In genomic region chr9:37464006-37464405, GRCh38 we compare ENCODE assay signal across 8 cellular contexts. TPM values are rescaled to one million over a fixed set of nuclear protein-coding genes. Genes with fewer than 3 reads are reported as not detected.
A peak's percentile ranks its signal among the peaks of the same experiment; 100 is the strongest.
DNase-seq lines count a peak whose midpoint lies in the region; ATAC-seq and TF ChIP-seq lines count a peak whose summit lies in the region.

No MANE protein-coding gene starts in this region.

- peak overlapping the region; percentile 87 for H3K4me3 ChIP-seq in HAP-1
- peak overlapping the region; percentile 70 to 92 for H3K4me3 ChIP-seq in gastroesophageal sphincter
- H3K4me3 ChIP-seq in skin epidermis = peak overlapping the region; percentile 76 to 98 (median 93)

- CTCF ChIA-PET in WTC11 (lab: Charles Lee) = interaction anchor here (0.6 kb wide), 1 partner anchor 18 kb away, joined by 3 read pairs; no protein-coding TSS in a partner anchor

- in situ Hi-C loops in HAP-1 (cut with MboI; ENCODE audit: low sequenced_read_pairs) = no loop called here

- no peak for TF ChIP-seq EP300 in gastroesophageal sphincter (IDR thresholded peaks at IDR 0.05)

- 19 to 33% methylated on average over 2 to 3 of the region's 3 CpGs for WGBS in gastroesophageal sphincter (ENCODE audit: low coverage in 1 of 2), 2 donors

- no peaks in the 10 kb centered on the region for H3K9me3 Mint-ChIP-seq in WTC11

- ATAC-seq in WTC11 (no peak), gastroesophageal sphincter (no peak)

- no peaks in the 10 kb centered on the region; the same call in 1 of the 2 replicates for H3K9me3 ChIP-seq in HAP-1
- H3K9me3 ChIP-seq in gastroesophageal sphincter = no peaks in the 10 kb centered on the region

- peak overlapping the region; percentile 99 for H3K27ac Mint-ChIP-seq in WTC11

- TF ChIP-seq POLR2A in gastroesophageal sphincter (IDR thresholded peaks at IDR 0.05) = no peak

- POLR2A ChIA-PET in WTC11 (lab: Charles Lee) = no interaction called here

- peaks cover 31% of the 10 kb centered on the region for H3K4me1 Mint-ChIP-seq in WTC11

- peak overlapping the region; percentile 93 to 100 (median 99) for H3K27ac ChIP-seq in gastroesophageal sphincter
- H3K27ac ChIP-seq in skin epidermis = peak overlapping the region in 19 of 21 experiments; percentile 83 to 98 (median 94)

- H3K36me3 Mint-ChIP-seq in WTC11 = peaks cover 12% of the 10 kb centered on the region

- H3K27me3 Mint-ChIP-seq in WTC11 (ENCODE audit: low read depth) = no peaks in the 10 kb centered on the region

- H3K4me3 Mint-ChIP-seq in WTC11 = peak overlapping the region; percentile 98

- DNase-seq in HAP-1 (ENCODE audit: low spot score in 2 of 2) = no peak
- no peak for DNase-seq in WTC11 (ENCODE audit: low spot score)
- DNase-seq in HPDE6-E6E7 (ENCODE audit: extremely low spot score) = no peak
- no peak for DNase-seq in effector CD4-positive, alpha-beta T cell
- no peak for DNase-seq in central memory CD4-positive, alpha-beta T cell
- DNase-seq in ureter (ENCODE audit: low spot score) = no peak

- TF ChIP-seq CTCF in WTC11 (IDR thresholded peaks at IDR 0.05) = no peak
- no peak for TF ChIP-seq CTCF in gastroesophageal sphincter (IDR thresholded peaks at IDR 0.05)

- peaks cover 22% of the 10 kb centered on the region for H3K4me1 ChIP-seq in HAP-1
- H3K4me1 ChIP-seq in gastroesophageal sphincter = peaks cover 0 to 60% (median 21%) of the 10 kb centered on the region in 3 donors

- H3K36me3 ChIP-seq in HAP-1 (replicated peaks) (no peaks in the 10 kb centered on the region), gastroesophageal sphincter (no peaks in the 10 kb centered on the region)

- H3K27me3 ChIP-seq in HAP-1 (ENCODE audit: low read depth) = no peaks in the 10 kb centered on the region
- H3K27me3 ChIP-seq in gastroesophageal sphincter = no peaks in the 10 kb centered on the region

TF ChIP-seq in WTC11, 78 proteins besides CTCF, POLR2A, EP300 and RAD21 (continues in another document):
- TF ChIP-seq FOXP4 (CRISPR knock-in tag; IDR thresholded peaks at IDR 0.05) (no peak), ZBTB43 (CRISPR knock-in tag; IDR thresholded peaks at IDR 0.05) (no peak), AR (CRISPR knock-in tag; IDR thresholded peaks at IDR 0.05) (no peak), ARID4B (CRISPR knock-in tag; IDR thresholded peaks at IDR 0.05; ENCODE audit: borderline replicate concordance) (no peak), HMGXB4 (CRISPR knock-in tag; IDR thresholded peaks at IDR 0.05) (no peak)

RNA-seq across cellular contexts. Expression of gene ZBTB5, which starts 1.2 kb away (rescaled TPM):
- total RNA-seq in WTC11 (2021) (13.2 to 16.7 TPM (median 13.6 TPM) in 3 replicates), gastroesophageal sphincter (10 to 100 TPM; 12.3 to 15.8 (median 13.5) TPM), ureter (12.6 TPM)

RNA-seq across cellular contexts. Expression of gene POLR1E, which starts 21.7 kb away (rescaled TPM):
- total RNA-seq in WTC11 (2021) (31.4 to 39.6 TPM (median 38.8 TPM) in 3 replicates), gastroesophageal sphincter (10 to 100 TPM; 22.3 to 44.0 (median 25.4) TPM), ureter (27.5 TPM)

RNA-seq across cellular contexts. Expression of gene GRHPR, which starts 41.5 kb away (rescaled TPM):
- total RNA-seq in WTC11 (2021) = 80.7 to 103 TPM (median 102 TPM) in 3 replicates
- total RNA-seq in gastroesophageal sphincter = 100 to 1,000 TPM; 119 to 144 (median 134) TPM
- total RNA-seq in ureter = 74.2 TPM
